In genomic region chr10:43396061-43396927, GRCh38 we compare ENCODE assay signal across 8 cellular contexts. TPM values are rescaled to one million over a fixed set of nuclear protein-coding genes. Genes with fewer than 3 reads are reported as not detected.
A peak's percentile ranks its signal among the peaks of the same experiment; 100 is the strongest.
DNase-seq lines count a peak whose midpoint lies in the region; ATAC-seq and TF ChIP-seq lines count a peak whose summit lies in the region.

No MANE protein-coding gene starts in this region.

- H3K4me3 Mint-ChIP-seq in naive thymus-derived CD8-positive, alpha-beta T cell: peak overlapping the region; percentile 85 to 95 (median 89)

- H3K27me3 ChIP-seq in stomach: no peaks in the 10 kb centered on the region

- TF ChIP-seq CTCF in C4-2B (conservative IDR thresholded peaks at IDR 0.05) (no peak), fibroblast of pulmonary artery (IDR thresholded peaks at IDR 0.05; ENCODE audit: low read length, missing control alignments) (no peak), stomach (IDR thresholded peaks at IDR 0.05) (no peak)

- POLR2A ChIA-PET in naive thymus-derived CD8-positive, alpha-beta T cell (lab: Charles Lee): interaction anchor here (0.5 to 3.1 kb wide), 11 partner anchors 9 to 255 kb away, joined by 3 to 22 read pairs (median 7); partner anchors contain the start of genes HNRNPF and ZNF487

- peak; percentile 95 for DNase-seq in OCI-M1 (lab: John Stamatoyannopoulos, UW)
- peak; percentile 58 for DNase-seq in activated T-helper 9 cell treated with anti-CD3 and anti-CD28 coated beads, Interleukin-2, amount 50 U/mL, for 16 hours (ENCODE audit: low read depth)
- peak; percentile 71 for DNase-seq in fibroblast of pulmonary artery (ENCODE audit: low read depth)
- peak; percentile 37 to 75 (median 62) for DNase-seq in naive thymus-derived CD8-positive, alpha-beta T cell
- DNase-seq in stomach: peak; percentile 86

- H3K4me1 ChIP-seq in stomach: peaks cover 48 to 92% (median 76%) of the 10 kb centered on the region in 4 donors

- H3K4me1 Mint-ChIP-seq in naive thymus-derived CD8-positive, alpha-beta T cell: peaks cover 29 to 84% (median 81%) of the 10 kb centered on the region in 4 donors

- intact Hi-C loops in stomach (cut with DNase I; ENCODE audit: low total_unique reads): no loop called here

- ATAC-seq in GM19438 (IDR thresholded peaks at IDR 0.05; ENCODE audit: low read depth, unreplicated experiment) (peak; percentile 46), HG03460 (IDR thresholded peaks at IDR 0.05; ENCODE audit: unreplicated experiment) (peak; percentile 53)
- ATAC-seq in naive thymus-derived CD8-positive, alpha-beta T cell: peak; percentile 54 to 60

- no peak for TF ChIP-seq EP300 in stomach (IDR thresholded peaks at IDR 0.05)

- H3K9me3 Mint-ChIP-seq in naive thymus-derived CD8-positive, alpha-beta T cell: no peaks in the 10 kb centered on the region

- no peaks in the 10 kb centered on the region for H3K27me3 Mint-ChIP-seq in naive thymus-derived CD8-positive, alpha-beta T cell

- H3K36me3 ChIP-seq in stomach: peaks cover 29 to 48% (median 45%) of the 10 kb centered on the region in 4 donors

- H3K27ac ChIP-seq in C4-2B: peak overlapping the region; percentile 98
- H3K27ac ChIP-seq in stomach: peak overlapping the region; percentile 99 to 100 (median 100)

- peak overlapping the region; percentile 92 to 99 (median 96) for H3K27ac Mint-ChIP-seq in naive thymus-derived CD8-positive, alpha-beta T cell

- 1 to 10% (median 3%) methylated on average over 32 to 70 of the region's 71 CpGs for WGBS in stomach, 5 donors

- no peaks in the 10 kb centered on the region for H3K9me3 ChIP-seq in stomach

- peaks cover 1 to 61% (median 8%) of the 10 kb centered on the region in 3 donors for H3K36me3 Mint-ChIP-seq in naive thymus-derived CD8-positive, alpha-beta T cell

- peak in 1 of 4 donors; percentile 18 for TF ChIP-seq POLR2A in stomach (IDR thresholded peaks at IDR 0.05)

- H3K4me3 ChIP-seq in fibroblast of pulmonary artery (replicated peaks; ENCODE audit: low read depth, low read length): peak overlapping the region; percentile 73
- peak overlapping the region; percentile 58 to 87 (median 74) for H3K4me3 ChIP-seq in stomach

RNA-seq across cellular contexts. Expression of gene HNRNPF, which starts 12.7 kb away (rescaled TPM):
- 100 to 1,000 TPM; 155 to 168 TPM for total RNA-seq in naive thymus-derived CD8-positive, alpha-beta T cell
- polyA plus RNA-seq in naive thymus-derived CD8-positive, alpha-beta T cell: 100 to 1,000 TPM; 160 to 202 (median 174) TPM
- total RNA-seq in stomach: 100 to 1,000 TPM in 2 of 5 donors, 10 to 100 TPM in 3; 36.2 to 169 (median 87.0) TPM
- polyA plus RNA-seq in stomach: 100 to 1,000 TPM in 1 of 3 donors, 10 to 100 TPM in 2; 74.7 to 131 (median 87.5) TPM

RNA-seq across cellular contexts. Expression of gene FXYD4, which starts 24.9 kb away (rescaled TPM):
- not detected for total RNA-seq in naive thymus-derived CD8-positive, alpha-beta T cell
- not detected for polyA plus RNA-seq in naive thymus-derived CD8-positive, alpha-beta T cell
- not detected for total RNA-seq in stomach
- 1 to 10 TPM; 2.8 to 7.3 (median 6.0) TPM for polyA plus RNA-seq in stomach

RNA-seq across cellular contexts. Expression of gene ZNF487, which starts 40.6 kb away (rescaled TPM):
- 1 to 10 TPM; 4.4 to 5.4 TPM for total RNA-seq in naive thymus-derived CD8-positive, alpha-beta T cell
- polyA plus RNA-seq in naive thymus-derived CD8-positive, alpha-beta T cell: 1 to 10 TPM; 4.0 to 6.0 (median 5.1) TPM
- total RNA-seq in stomach: 10 to 100 TPM in 1 of 5 donors, 1 to 10 TPM in 3, under 1 TPM in 1; 0.45 to 11.0 (median 4.8) TPM
- 1 to 10 TPM; 3.7 to 8.4 (median 4.3) TPM for polyA plus RNA-seq in stomach

Comparison
In these comparisons a context has a peak if more than half of its experiments do, and no peak if none do; other contexts are left out.
1. Peak in every context shown above with its lines: DNase-seq, ATAC-seq, H3K4me3 ChIP-seq and H3K27ac ChIP-seq.